ENCODE assay signal across 17 cellular contexts in the genomic region with DNA sequence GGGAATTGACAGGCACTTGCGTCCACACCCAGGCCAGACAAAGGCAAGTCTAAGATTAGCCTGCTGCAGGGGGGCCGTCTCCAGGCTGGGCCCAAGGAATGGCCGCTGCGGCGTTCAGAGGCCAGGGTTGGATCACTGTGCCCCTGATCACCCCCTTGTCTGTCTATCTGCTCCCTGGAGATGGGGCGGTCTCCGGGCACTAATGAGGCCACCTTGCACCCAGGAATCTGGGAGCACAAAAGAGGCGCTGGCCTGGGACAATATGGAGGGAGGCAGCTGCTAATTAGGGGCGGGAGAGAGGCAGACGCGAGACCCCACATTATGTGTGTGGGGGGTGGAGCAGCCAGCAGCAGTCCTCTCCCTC. TPM values are rescaled to one million over a fixed set of nuclear protein-coding genes. Genes with fewer than 3 reads are reported as not detected.
DNase-seq lines count a peak whose midpoint lies in the region; ATAC-seq and TF ChIP-seq lines count a peak whose summit lies in the region.
"Had no signal": no experiment of that assay in that cellular context is flagged by ENCODE, and none has a peak within 500 bp of the region (broad histone marks: within the 10 kb centered on the region; RNA-seq: fewer than 3 reads in every experiment).

No MANE protein-coding gene starts in this region.

- H3K36me3 ChIP-seq in Caco-2 (ENCODE audit: control insufficient read depth, insufficient read depth, low read length) = no peaks in the 10 kb centered on the region
- H3K36me3 ChIP-seq in IMR-90 (ENCODE audit: control insufficient read depth, insufficient read depth, low read length) = no peaks in the 10 kb centered on the region
- H3K36me3 ChIP-seq: HAP-1, MG63, SJSA1 had no signal

- H4K20me1 ChIP-seq in IMR-90 (ENCODE audit: insufficient read depth, low read length) = no peaks in the 10 kb centered on the region

- H3K9me3 Mint-ChIP-seq in Caco-2 (ENCODE audit: unreplicated experiment) = no peaks in the 10 kb centered on the region
- no peaks in the 10 kb centered on the region for H3K9me3 Mint-ChIP-seq in activated B cell treated with CpG ODN at 0.5 μM for 24 hours
- no peaks in the 10 kb centered on the region for H3K9me3 Mint-ChIP-seq in neural crest cell

- no peak overlapping the region for H3K56ac ChIP-seq in IMR-90 (ENCODE audit: extremely low read depth, insufficient read depth, low read length)

- no peak overlapping the region for H3K27ac ChIP-seq in IMR-90 (ENCODE audit: insufficient read depth, low read length)
- H3K27ac ChIP-seq: BLaER1, HL-60, SJSA1 had no signal

- H2BK120ac ChIP-seq in IMR-90 (ENCODE audit: low read depth, low read length) = no peak overlapping the region

- H2AK5ac ChIP-seq in IMR-90 (ENCODE audit: low read depth, low read length) = no peak overlapping the region

- dilution Hi-C loops in IMR-90 (cut with HindIII; ENCODE audit: low sequenced_read_pairs, unreplicated experiment) = no loop called here

- no peak overlapping the region for H2BK5ac ChIP-seq in IMR-90 (ENCODE audit: low read depth, low read length, poor library complexity, severe bottlenecking)

- H3K18ac ChIP-seq in IMR-90 (ENCODE audit: low read depth, low read length) = no peak overlapping the region

- H3K9ac ChIP-seq in IMR-90 (ENCODE audit: low read depth, low read length) = no peak overlapping the region
- H3K9ac ChIP-seq: BLaER1 had no signal

- TF ChIP-seq RAD21 in IMR-90 (IDR thresholded peaks at IDR 0.05; ENCODE audit: low read length) = no peak

- in situ Hi-C loops in IMR-90 (cut with MboI; ENCODE audit: low sequenced_read_pairs) = no loop called here

- intact Hi-C loops in Caco-2 (cut with micrococcal nuclease; ENCODE audit: unreplicated experiment) = no loop called here
- intact Hi-C loops in IMR-90 (cut with micrococcal nuclease) = no loop called here
- intact Hi-C loops in activated B cell treated with CpG ODN at 0.5 μM for 24 hours (cut with micrococcal nuclease) = no loop called here

- BruUV-seq in Caco-2 (replicated peaks; lab: Mats Ljungman, UMichigan) = no TSS peak
- BruUV-seq in IMR-90 (replicated peaks; lab: Mats Ljungman, UMichigan) = no TSS peak

- H2BK20ac ChIP-seq in IMR-90 (ENCODE audit: low read depth, low read length) = no peak overlapping the region

- H4K8ac ChIP-seq in IMR-90 (ENCODE audit: low read depth in 2 of 2, low read length in 2 of 2) = no peak overlapping the region

- no peak overlapping the region for H4K91ac ChIP-seq in IMR-90 (ENCODE audit: insufficient read depth, low read depth, low read length)

- H3K14ac ChIP-seq in IMR-90 (replicated peaks; ENCODE audit: low read depth, low read length) = no peak overlapping the region

- H3K4ac ChIP-seq in IMR-90 (ENCODE audit: low read depth, low read length) = no peak overlapping the region

- H3K4me3 ChIP-seq in Caco-2 (ENCODE audit: low read depth, low read length) (no peak overlapping the region), IMR-90 (ENCODE audit: insufficient read depth, low read depth, low read length) (no peak overlapping the region)
- H3K4me3 ChIP-seq: BLaER1, GM12878, HAP-1, MG63, SJSA1 had no signal

- peak overlapping the region; percentile 39 for H2AK9ac ChIP-seq in IMR-90 (replicated peaks; ENCODE audit: low read depth, low read length, poor library complexity)

- CTCF ChIA-PET in Caco-2 (lab: Charles Lee) = interaction anchor here (1.8 to 3.1 kb wide), 2 partner anchors 9 to 15 kb away, joined by 10 to 15 read pairs; a partner anchor contains a TSS
- CTCF ChIA-PET in IMR-90 (lab: Yijun Ruan, JAX) = no interaction called here
- CTCF ChIA-PET in activated B cell treated with CpG ODN at 0.5 μM for 24 hours (lab: Charles Lee) = interaction anchor here (0.7 to 2.3 kb wide), 2 partner anchors 13 to 59 kb away, joined by 4 to 11 read pairs; no protein-coding TSS in a partner anchor

- TF ChIP-seq CTCF in Caco-2 (IDR thresholded peaks at IDR 0.05; ENCODE audit: insufficient read depth in 1 of 2, low read depth in 1 of 2, low read length in 1 of 2, severe bottlenecking in 1 of 2, unreplicated experiment in 1 of 2) = no peak
- TF ChIP-seq CTCF in IMR-90 (conservative IDR thresholded peaks at IDR 0.05; ENCODE audit: low read depth, low read length) = no peak
- no peak for TF ChIP-seq CTCF in activated B cell treated with CpG ODN at 0.5 μM for 24 hours (IDR thresholded peaks at IDR 0.05)
- TF ChIP-seq CTCF in neural crest cell (conservative IDR thresholded peaks at IDR 0.05) = no peak

- H3K4me2 ChIP-seq in IMR-90 (ENCODE audit: low read depth, low read length) = no peak overlapping the region

- H3K27me3 ChIP-seq in Caco-2 (replicated peaks; ENCODE audit: control insufficient read depth, insufficient read depth, low read length) (no peaks in the 10 kb centered on the region; the same call in 1 of the 2 replicates), IMR-90 (ENCODE audit: control insufficient read depth, insufficient read depth, low read length) (peaks cover 15% of the 10 kb centered on the region)

- H3K4me1 Mint-ChIP-seq in Caco-2 (ENCODE audit: low read depth, unreplicated experiment) = peaks cover 20% of the 10 kb centered on the region
- peaks cover 42% of the 10 kb centered on the region for H3K4me1 Mint-ChIP-seq in activated B cell treated with CpG ODN at 0.5 μM for 24 hours
- peaks cover 23% of the 10 kb centered on the region for H3K4me1 Mint-ChIP-seq in neural crest cell

- H3K4me1 ChIP-seq in Caco-2 (peaks cover 18% of the 10 kb centered on the region), IMR-90 (ENCODE audit: control insufficient read depth, insufficient read depth, low read length) (peaks cover 9% of the 10 kb centered on the region)

- no peak for DNase-seq in Caco-2
- DNase-seq in IMR-90 = no peak
- DNase-seq in activated B cell treated with CpG ODN at 0.5 μM for 24 hours = no peak
- DNase-seq in neural crest cell (ENCODE audit: low read depth, low spot score) = no peak
- no peak for DNase-seq in AML-193 (lab: John Stamatoyannopoulos, UW)
- DNase-seq in GF-D8 (lab: John Stamatoyannopoulos, UW) = no peak
- no peak for DNase-seq in SHP77 treated with DMSO at 0.1 percent for 48 hours (lab: John Stamatoyannopoulos, UW)
- DNase-seq: KG1, MG63, NCI-H524, OCI-M1 had no signal

- TF ChIP-seq POLR2A in IMR-90 (IDR thresholded peaks at IDR 0.05; ENCODE audit: low read depth, low read length) = no peak

- no peak overlapping the region for H2AFZ ChIP-seq in IMR-90 (replicated peaks; ENCODE audit: low read length, poor library complexity)

- no CpG with 5 or more reads among the region's 11 CpGs for WGBS in IMR-90 (ENCODE audit: extremely low coverage in 2 of 2, insufficient read length in 1 of 2), 2 experiments

- no peak overlapping the region for H3K23ac ChIP-seq in IMR-90 (ENCODE audit: low read depth, low read length)

- H3K27ac Mint-ChIP-seq in Caco-2 (ENCODE audit: unreplicated experiment) = no peak overlapping the region
- H3K27ac Mint-ChIP-seq in activated B cell treated with CpG ODN at 0.5 μM for 24 hours = peak overlapping the region; percentile 61
- no peak overlapping the region for H3K27ac Mint-ChIP-seq in neural crest cell (ENCODE audit: unreplicated experiment)

- peak overlapping the region; percentile 77 for H3K4me3 Mint-ChIP-seq in Caco-2 (ENCODE audit: unreplicated experiment)
- H3K4me3 Mint-ChIP-seq in activated B cell treated with CpG ODN at 0.5 μM for 24 hours = no peak overlapping the region
- H3K4me3 Mint-ChIP-seq in neural crest cell = peak overlapping the region; percentile 61

- no peak for ATAC-seq in IMR-90 (ENCODE audit: low read depth)
- no peak for ATAC-seq in activated B cell treated with CpG ODN at 0.5 μM for 24 hours (ENCODE audit: low read depth)
- ATAC-seq: GM12878 had no signal

- H4K5ac ChIP-seq in IMR-90 (ENCODE audit: low read depth, low read length) = no peak overlapping the region

- no peaks in the 10 kb centered on the region for H3K79me1 ChIP-seq in IMR-90 (ENCODE audit: low read depth in 1 of 2, low read length in 2 of 2)

- no peak overlapping the region for H2BK15ac ChIP-seq in IMR-90 (ENCODE audit: low read depth, low read length)

- peaks cover 10% of the 10 kb centered on the region for H3K27me3 Mint-ChIP-seq in Caco-2 (ENCODE audit: insufficient read depth, unreplicated experiment)
- no peaks in the 10 kb centered on the region for H3K27me3 Mint-ChIP-seq in activated B cell treated with CpG ODN at 0.5 μM for 24 hours
- H3K27me3 Mint-ChIP-seq in neural crest cell (ENCODE audit: low read depth) = peaks cover 55% of the 10 kb centered on the region

- H3K9me1 ChIP-seq in IMR-90 (ENCODE audit: insufficient read depth, low read length) = 0 out of 2 replicates have a peak, but pooled peaks cover 3% of the 10 kb centered on the region

- POLR2A ChIA-PET in Caco-2 (lab: Charles Lee) (no interaction called here), IMR-90 (lab: Charles Lee; ENCODE audit: unreplicated experiment) (no interaction called here), activated B cell treated with CpG ODN at 0.5 μM for 24 hours (lab: Charles Lee) (interaction anchor here (2.1 kb wide), 1 partner anchor 104 kb away, joined by 5 read pairs; no protein-coding TSS in a partner anchor)

- peaks cover 1% of the 10 kb centered on the region for H3K36me3 Mint-ChIP-seq in Caco-2 (ENCODE audit: insufficient read depth, unreplicated experiment)
- H3K36me3 Mint-ChIP-seq in activated B cell treated with CpG ODN at 0.5 μM for 24 hours (ENCODE audit: low read depth) = peaks cover 7% of the 10 kb centered on the region
- H3K36me3 Mint-ChIP-seq in neural crest cell (ENCODE audit: low read depth) = no peaks in the 10 kb centered on the region

- H3K9me3 ChIP-seq in Caco-2 = no peaks in the 10 kb centered on the region
- no peaks in the 10 kb centered on the region for H3K9me3 ChIP-seq in IMR-90 (ENCODE audit: control insufficient read depth, insufficient read depth, low read length)
- H3K9me3 ChIP-seq: BLaER1, HAP-1, MG63 had no signal

RNA-seq across cellular contexts. Expression of a gene that starts 0.2 kb away (rescaled TPM):
- total RNA-seq in Caco-2 (2022) (not detected in 2 replicates), IMR-90 (2012; rRNA removed) (not detected in 2 replicates), activated B cell treated with CpG ODN at 0.5 μM for 24 hours (not detected in 2 replicates), neural crest cell (0.47 TPM in 1 of 2 replicates, not detected in the other)
- polyA plus RNA-seq in IMR-90 (2012; rRNA removed) = not detected in 2 replicates
- polyA plus RNA-seq in IMR-90 (2012; cell fraction: cytosol; rRNA removed) = not detected in 2 replicates
- not detected in 2 replicates for polyA plus RNA-seq in IMR-90 (2012; cell fraction: nucleus; rRNA removed; ENCODE audit: low replicate concordance)
- total RNA-seq: SJSA1 had no signal
- polyA plus RNA-seq: AG04450, GM12878 had no signal

RNA-seq across cellular contexts. Expression of a gene that starts 4.5 kb away (rescaled TPM):
- 0.07 and 0.37 TPM in 2 replicates for total RNA-seq in Caco-2 (2022)
- total RNA-seq in IMR-90 (2012; rRNA removed) = not detected in 2 replicates
- polyA plus RNA-seq in IMR-90 (2012; rRNA removed) = 0.03 and 0.06 TPM in 2 replicates
- polyA plus RNA-seq in IMR-90 (2012; cell fraction: cytosol; rRNA removed) = 0.02 and 0.05 TPM in 2 replicates
- 0.09 and 0.11 TPM in 2 replicates for polyA plus RNA-seq in IMR-90 (2012; cell fraction: nucleus; rRNA removed; ENCODE audit: low replicate concordance)
- total RNA-seq in activated B cell treated with CpG ODN at 0.5 μM for 24 hours = 0.59 and 0.80 TPM in 2 replicates
- total RNA-seq in neural crest cell = 0.05 and 0.14 TPM in 2 replicates
- total RNA-seq: SJSA1 had no signal

RNA-seq across cellular contexts. Expression of a gene that starts 8.8 kb away (rescaled TPM):
- total RNA-seq in Caco-2 (2022) = 17.7 and 21.4 TPM in 2 replicates
- total RNA-seq in IMR-90 (2012; rRNA removed) = 4.4 and 8.1 TPM in 2 replicates
- polyA plus RNA-seq in IMR-90 (2012; rRNA removed) = 5.2 and 6.1 TPM in 2 replicates
- 6.2 and 10.2 TPM in 2 replicates for polyA plus RNA-seq in IMR-90 (2012; cell fraction: cytosol; rRNA removed)
- 17.1 and 33.1 TPM in 2 replicates for polyA plus RNA-seq in IMR-90 (2012; cell fraction: nucleus; rRNA removed; ENCODE audit: low replicate concordance)
- total RNA-seq in activated B cell treated with CpG ODN at 0.5 μM for 24 hours = 26.5 and 29.1 TPM in 2 replicates
- total RNA-seq in neural crest cell = 8.4 and 8.8 TPM in 2 replicates

RNA-seq across cellular contexts. Expression of a gene that starts 30.7 kb away (rescaled TPM):
- total RNA-seq in Caco-2 (2022) (151 and 155 TPM in 2 replicates), IMR-90 (2012; rRNA removed) (112 and 126 TPM in 2 replicates), activated B cell treated with CpG ODN at 0.5 μM for 24 hours (79.1 and 82.2 TPM in 2 replicates), neural crest cell (97.6 and 99.0 TPM in 2 replicates)
- polyA plus RNA-seq in IMR-90 (2012; rRNA removed) = 277 and 312 TPM in 2 replicates
- polyA plus RNA-seq in IMR-90 (2012; cell fraction: cytosol; rRNA removed) = 208 and 308 TPM in 2 replicates
- polyA plus RNA-seq in IMR-90 (2012; cell fraction: nucleus; rRNA removed; ENCODE audit: low replicate concordance) = 135 and 149 TPM in 2 replicates
